Comparison of ENCODE assay signal across 22 cellular contexts in the genomic region with DNA sequence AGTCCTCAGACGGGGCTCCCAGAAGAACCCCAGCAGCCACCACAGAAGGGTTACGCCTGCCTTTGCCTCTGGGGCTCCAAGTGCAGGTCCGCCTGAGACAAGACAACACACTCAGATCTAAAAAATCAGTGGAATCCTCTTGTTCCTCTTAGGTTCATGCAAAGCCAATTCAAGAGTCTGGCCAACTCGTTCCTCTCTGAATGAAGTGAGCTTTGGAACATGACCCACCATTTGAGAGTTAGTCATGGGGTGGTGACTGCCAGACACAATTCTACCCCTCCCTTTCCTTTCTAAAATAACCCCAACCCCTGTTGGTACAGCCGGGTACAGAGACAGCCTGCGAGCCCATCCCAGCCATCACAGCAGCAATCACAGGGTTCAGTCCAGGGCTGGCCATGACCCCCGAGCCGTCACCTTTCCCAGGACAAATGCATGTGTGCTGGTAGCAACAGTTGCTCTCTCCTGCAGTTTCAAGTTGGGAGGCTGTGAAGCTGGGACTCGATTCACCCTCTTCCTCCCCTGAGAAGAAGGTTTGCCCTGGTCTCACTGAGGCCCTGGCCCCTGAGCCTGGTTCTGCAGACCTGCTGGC.
A peak's percentile ranks its signal among the peaks of the same experiment; 100 is the strongest.
DNase-seq lines count a peak whose midpoint lies in the region; ATAC-seq and TF ChIP-seq lines count a peak whose summit lies in the region.
"Had no signal": no experiment of that assay in that cellular context is flagged by ENCODE, and none has a peak within 500 bp of the region (broad histone marks: within the 10 kb centered on the region; RNA-seq: fewer than 3 reads in every experiment).

No MANE protein-coding gene starts in this region.

- ATAC-seq in left ventricle myocardium superior (peak; percentile 11), right cardiac atrium (no peak), HG03520 (IDR thresholded peaks at IDR 0.05; ENCODE audit: unreplicated experiment) (no peak)

- no peak overlapping the region for H2BK120ac ChIP-seq in mesendoderm (ENCODE audit: low read depth, low read length)

- H3K36me3 Mint-ChIP-seq in brain, result no peaks in the 10 kb centered on the region
- H3K36me3 Mint-ChIP-seq: CD4-positive, CD25-positive, alpha-beta regulatory T cell had no signal

- no peak overlapping the region for H2BK5ac ChIP-seq in mesendoderm (ENCODE audit: low read length)

- peaks cover 58% of the 10 kb centered on the region for H3K4me1 Mint-ChIP-seq in brain
- H3K4me1 Mint-ChIP-seq: CD4-positive, CD25-positive, alpha-beta regulatory T cell had no signal

- H3K27me3 Mint-ChIP-seq in brain, result no peaks in the 10 kb centered on the region

- peak overlapping the region; percentile 41 for H2AK5ac ChIP-seq in mesendoderm (ENCODE audit: low read length)

- H3K4ac ChIP-seq in mesendoderm (ENCODE audit: low read depth, low read length), result no peak overlapping the region

- H3K9ac ChIP-seq in mesendoderm (ENCODE audit: low read length), result no peak overlapping the region
- H3K9ac ChIP-seq: SK-N-SH had no signal

- no peak overlapping the region for H3K18ac ChIP-seq in mesendoderm (ENCODE audit: low read length)

- intact Hi-C loops in left ventricle myocardium superior (cut with micrococcal nuclease), result no loop called here
- intact Hi-C loops in right cardiac atrium (cut with DNase I), result no loop called here

- H3K4me2 ChIP-seq in mesendoderm (ENCODE audit: low read length), result no peak overlapping the region
- H3K4me2 ChIP-seq: SK-N-SH had no signal

- no peak for TF ChIP-seq CTCF in brain (conservative IDR thresholded peaks at IDR 0.05)

- no peaks in the 10 kb centered on the region for H3K9me3 ChIP-seq in right cardiac atrium (ENCODE audit: control insufficient read depth, low read length)
- H3K9me3 ChIP-seq: BE2C, SK-N-SH had no signal

- 87% methylated on average over 9 of the region's 9 CpGs for WGBS in right cardiac atrium
- WGBS in mesendoderm (ENCODE audit: extremely low coverage, insufficient coverage, low lambda C conversion rate), result no CpG with 5 or more reads among the region's 9 CpGs

- H3K79me1 ChIP-seq in mesendoderm (ENCODE audit: low read length), result no peaks in the 10 kb centered on the region

- H2BK15ac ChIP-seq in mesendoderm (replicated peaks; ENCODE audit: low read depth), result no peak overlapping the region

- H3K4me3 Mint-ChIP-seq in brain, result no peak overlapping the region
- H3K4me3 Mint-ChIP-seq: CD4-positive, CD25-positive, alpha-beta regulatory T cell had no signal

- peak overlapping the region in 3 of 5 experiments; percentile 69 to 95 (median 91) for H3K27ac Mint-ChIP-seq in brain
- H3K27ac Mint-ChIP-seq: CD4-positive, CD25-positive, alpha-beta regulatory T cell had no signal

- H3K9me3 Mint-ChIP-seq in brain, result peaks cover 0 to 12% (median 0%) of the 10 kb centered on the region in 5 experiments

- DNase-seq in left ventricle myocardium superior, result no peak
- DNase-seq in right cardiac atrium, result no peak
- DNase-seq in mesendoderm, result no peak
- DNase-seq in NOMO-1 treated with dmso at 0.1 percent for 144 hours (lab: John Stamatoyannopoulos, UW; ENCODE audit: unreplicated experiment), result no peak
- no peak for DNase-seq in NCI-H1105 (lab: John Stamatoyannopoulos, UW)
- no peak for DNase-seq in DMS153 treated with DMSO at 0.1 percent for 48 hours (lab: John Stamatoyannopoulos, UW; ENCODE audit: unreplicated experiment)
- DNase-seq: BE2C; CD4-positive, CD25-positive, alpha-beta regulatory T cell; COR-L47; DMS 273 treated with DMSO at 0.1 percent for 48 hours; NCI-H187; NCI-H2227 treated with DMSO at 0.1 percent for 48 hours; NCI-H510A treated with DMSO at 0.1 percent for 48 hours; NCI-H774; OCI-M1; RPMI8226; SHP77 treated with DMSO at 0.1 percent for 48 hours; SK-N-SH had no signal

- no peak overlapping the region for H3K23ac ChIP-seq in mesendoderm (ENCODE audit: low read length)

- no peaks in the 10 kb centered on the region for H3K79me2 ChIP-seq in mesendoderm (ENCODE audit: control insufficient read depth, insufficient read depth, low read length)

- no peak overlapping the region for H4K8ac ChIP-seq in mesendoderm (ENCODE audit: low read depth, low read length)

- H3K4me1 ChIP-seq in right cardiac atrium (ENCODE audit: control insufficient read depth, insufficient read depth, low read length) (no peaks in the 10 kb centered on the region), mesendoderm (ENCODE audit: control insufficient read depth, low read depth, low read length) (peaks cover 14% of the 10 kb centered on the region)

- H3K4me3 ChIP-seq in right cardiac atrium (ENCODE audit: low read length) (no peak overlapping the region), mesendoderm (ENCODE audit: low read length) (no peak overlapping the region)

- no peak overlapping the region for H3K56ac ChIP-seq in mesendoderm (ENCODE audit: low read length)

- H3K27me3 ChIP-seq in right cardiac atrium (ENCODE audit: control insufficient read depth, insufficient read depth) (no peaks in the 10 kb centered on the region), mesendoderm (ENCODE audit: insufficient read depth, low read length, poor library complexity) (no peaks in the 10 kb centered on the region)
- H3K27me3 ChIP-seq: BE2C had no signal

- no peak overlapping the region for H4K5ac ChIP-seq in mesendoderm (ENCODE audit: low read length)

- H3K36me3 ChIP-seq in mesendoderm (ENCODE audit: control insufficient read depth, insufficient read depth, low read length), result no peaks in the 10 kb centered on the region
- H3K36me3 ChIP-seq: BE2C had no signal

- H3K27ac ChIP-seq in right cardiac atrium (ENCODE audit: low read length) (no peak overlapping the region), mesendoderm (ENCODE audit: low read depth, low read length) (no peak overlapping the region)
- H3K27ac ChIP-seq: 22Rv1, HL-60 had no signal
